ENCODE assay signal across 13 cellular contexts in genomic region chr2:172440795-172441194, GRCh38. TPM values are rescaled to one million over a fixed set of nuclear protein-coding genes. Genes with fewer than 3 reads are reported as not detected.
DNase-seq lines count a peak whose midpoint lies in the region; ATAC-seq, FAIRE-seq and TF ChIP-seq lines count a peak whose summit lies in the region.
"Had no signal": no experiment of that assay in that cellular context is flagged by ENCODE, and none has a peak within 500 bp of the region (broad histone marks: within the 10 kb centered on the region; RNA-seq: fewer than 3 reads in every experiment).

No MANE protein-coding gene starts in this region.

- BruUV-seq in MCF 10A (replicated peaks; lab: Mats Ljungman, UMichigan) = no TSS peak

- H3K79me2 ChIP-seq in H1 (ENCODE audit: control insufficient read depth in 1 of 2, insufficient read depth in 2 of 2, low read length in 2 of 2) = peaks cover 38 to 97% of the 10 kb centered on the region in 2 experiments

- DNase-seq in MCF 10A (ENCODE audit: unreplicated experiment) (no peak), breast epithelium (ENCODE audit: low spot score in 2 of 2) (no peak), NCI-H82 (lab: John Stamatoyannopoulos, UW) (peak; percentile 90), H1 (ENCODE audit: low read depth in 1 of 2, low spot score in 2 of 2) (no peak), NCI-H1930 (lab: John Stamatoyannopoulos, UW) (no peak), NOMO-1 treated with dmso at 0.1 percent for 144 hours (lab: John Stamatoyannopoulos, UW; ENCODE audit: unreplicated experiment) (no peak), psoas muscle (no peak)
- no peak for DNase-seq in stimulated activated naive CD8-positive, alpha-beta T cell treated with anti-CD3 and anti-CD28 coated beads, Interleukin-15, amount 100 ng/mL, for 72 hours
- DNase-seq: NCI-H2171 treated with DMSO at 0.1 percent for 48 hours, uterus had no signal

- no peak overlapping the region for H2BK5ac ChIP-seq in H1 (ENCODE audit: low read depth, low read length)

- no peak overlapping the region for H3K14ac ChIP-seq in H1 (ENCODE audit: insufficient read length)

- 33% methylated on average over 1 of the region's 1 CpG; no CpG with 5 or more reads in 1 of the 2 experiments for WGBS in H1 (ENCODE audit: extremely low coverage in 1 of 2, insufficient coverage in 1 of 2, insufficient read length in 1 of 2, insufficient replicate concordance in 2 of 2, low coverage in 1 of 2, low lambda C conversion rate in 2 of 2, missing lambda C conversion rate in 1 of 2), 2 experiments
- WGBS in psoas muscle, 3 donors = 60 to 88% (median 78%) methylated on average over 1 of the region's 1 CpG

- H3K27ac ChIP-seq in breast epithelium = peak overlapping the region in 1 of 2 donors; percentile 42
- no peak overlapping the region for H3K27ac ChIP-seq in H1 (ENCODE audit: low read depth, low read length)
- H3K27ac ChIP-seq in psoas muscle = no peak overlapping the region
- H3K27ac ChIP-seq: right atrium auricular region, uterus had no signal

- no peak overlapping the region for H3K4me3 Mint-ChIP-seq in MCF 10A (ENCODE audit: unreplicated experiment)
- H3K4me3 Mint-ChIP-seq in stimulated activated naive CD8-positive, alpha-beta T cell treated with anti-CD3 and anti-CD28 coated beads, Interleukin-15, amount 100 ng/mL, for 72 hours = peak overlapping the region in 1 of 2 donors; percentile 30
- H3K4me3 Mint-ChIP-seq: B cell had no signal

- H3K27me3 Mint-ChIP-seq in MCF 10A (ENCODE audit: insufficient read depth, unreplicated experiment) = no peaks in the 10 kb centered on the region
- no peaks in the 10 kb centered on the region for H3K27me3 Mint-ChIP-seq in stimulated activated naive CD8-positive, alpha-beta T cell treated with anti-CD3 and anti-CD28 coated beads, Interleukin-15, amount 100 ng/mL, for 72 hours

- no peak for FAIRE-seq in H1 (lab: Jason Lieb, UNC)
- FAIRE-seq: K562 had no signal

- H2BK12ac ChIP-seq in H1 (ENCODE audit: low read depth, low read length) = no peak overlapping the region

- H3K27me3 ChIP-seq in breast epithelium (no peaks in the 10 kb centered on the region), H1 (replicated peaks in 1 of 4; ENCODE audit: control insufficient read depth in 3 of 4, extremely low read depth in 1 of 4, insufficient read depth in 3 of 4, low read length in 3 of 4) (no peaks in the 10 kb centered on the region), psoas muscle (ENCODE audit: insufficient read depth in 3 of 3, low read length in 2 of 3) (no peaks in the 10 kb centered on the region)
- H3K27me3 ChIP-seq: right atrium auricular region, uterus had no signal

- H3K9me3 ChIP-seq in breast epithelium = no peaks in the 10 kb centered on the region
- H3K9me3 ChIP-seq in H1 (ENCODE audit: insufficient read depth in 2 of 2, low read depth in 1 of 2, low read length in 1 of 2) = no peaks in the 10 kb centered on the region
- no peaks in the 10 kb centered on the region for H3K9me3 ChIP-seq in psoas muscle
- H3K9me3 ChIP-seq: right atrium auricular region, uterus had no signal

- H3K4me3 ChIP-seq in breast epithelium (no peak overlapping the region), H1 (ENCODE audit: extremely low read depth in 1 of 4, insufficient read depth in 2 of 4, low read depth in 3 of 4, low read length in 4 of 4) (peak overlapping the region in 1 of 4 experiments; percentile 0; a peak in 1 of 8 replicates), psoas muscle (no peak overlapping the region)
- H3K4me3 ChIP-seq: K562, right atrium auricular region, uterus had no signal

- H4K5ac ChIP-seq in H1 (ENCODE audit: insufficient read length, low read depth, low read length) = no peak overlapping the region

- H3K36me3 Mint-ChIP-seq in MCF 10A (ENCODE audit: insufficient read depth, unreplicated experiment) = peaks cover 16% of the 10 kb centered on the region

- H2BK15ac ChIP-seq in H1 (ENCODE audit: low read length) = no peak overlapping the region

- H3K79me1 ChIP-seq in H1 (ENCODE audit: low read depth, low read length) = peaks cover 23% of the 10 kb centered on the region

- H3K56ac ChIP-seq in H1 (replicated peaks; ENCODE audit: insufficient read length, low read depth, low read length) = no peak overlapping the region

- H2AK5ac ChIP-seq in H1 (ENCODE audit: low read depth, low read length) = no peak overlapping the region

- no peak overlapping the region for H2AFZ ChIP-seq in H1 (ENCODE audit: low read length)

- no peak overlapping the region for H4K8ac ChIP-seq in H1 (ENCODE audit: extremely low read depth, insufficient read depth, low read length)

- H3K4ac ChIP-seq in H1 (replicated peaks; ENCODE audit: insufficient read length, low read depth, low read length) = no peak overlapping the region

- H3K23ac ChIP-seq in H1 (ENCODE audit: insufficient read length) = no peak overlapping the region

- TF ChIP-seq CTCF in MCF 10A (IDR thresholded peaks at IDR 0.05; ENCODE audit: unreplicated experiment) (no peak), breast epithelium (IDR thresholded peaks at IDR 0.05) (no peak), H1 (IDR thresholded peaks at IDR 0.05; ENCODE audit: control extremely low read depth in 1 of 3, insufficient read depth in 1 of 3, low read depth in 1 of 3, low read length in 3 of 3) (no peak), psoas muscle (IDR thresholded peaks at IDR 0.05) (no peak)

- intact Hi-C loops in MCF 10A (cut with micrococcal nuclease) = no loop called here
- intact Hi-C loops in breast epithelium (cut with DNase I; ENCODE audit: low total_unique reads) = no loop called here
- intact Hi-C loops in psoas muscle (cut with DNase I) = no loop called here

- CTCF ChIA-PET in MCF 10A (lab: Yijun Ruan, JAX) = interaction anchor here (0.5 to 34.0 kb wide), 7 partner anchors 10 to 343 kb away, joined by 3 to 536 read pairs (median 3); partner anchors contain the start of gene ITGA6
- CTCF ChIA-PET in H1 (lab: Charles Lee; ENCODE audit: partially characterized antibody) = interaction anchor here (1.0 to 36.1 kb wide), 4 partner anchors 2 to 241 kb away, joined by 4 to 634 read pairs (median 320); partner anchors contain the start of gene ITGA6

- no peaks in the 10 kb centered on the region for H3K23me2 ChIP-seq in H1 (ENCODE audit: low read depth, low read length)

- H2BK120ac ChIP-seq in H1 (replicated peaks; ENCODE audit: low read depth, low read length) = no peak overlapping the region

- peaks cover 50% of the 10 kb centered on the region for H3K4me1 Mint-ChIP-seq in MCF 10A (ENCODE audit: insufficient read depth, unreplicated experiment)
- H3K4me1 Mint-ChIP-seq in stimulated activated naive CD8-positive, alpha-beta T cell treated with anti-CD3 and anti-CD28 coated beads, Interleukin-15, amount 100 ng/mL, for 72 hours = peaks cover 54% of the 10 kb centered on the region
- H3K4me1 Mint-ChIP-seq: B cell had no signal

- peak overlapping the region; percentile 30 to 41; a peak in 1 of 4 replicates for H3K4me2 ChIP-seq in H1 (ENCODE audit: insufficient read depth in 1 of 2, low read depth in 2 of 2, low read length in 2 of 2)

- H4K91ac ChIP-seq in H1 (replicated peaks; ENCODE audit: insufficient read length, low read length) = no peak overlapping the region

- H3K36me3 ChIP-seq in breast epithelium (no peaks in the 10 kb centered on the region), H1 (ENCODE audit: control insufficient read depth in 2 of 4, insufficient read depth in 4 of 4, low read length in 3 of 4) (0 out of 8 replicates have a peak, but pooled peaks cover 0 to 2% (median 0%) of the 10 kb centered on the region in 4 experiments), psoas muscle (ENCODE audit: insufficient read depth in 1 of 2, low read depth in 1 of 2) (no peaks in the 10 kb centered on the region)
- H3K36me3 ChIP-seq: right atrium auricular region, uterus had no signal

- H3K9ac ChIP-seq in H1 (replicated peaks in 1 of 4; ENCODE audit: extremely low read depth in 1 of 4, low read depth in 3 of 4, low read length in 3 of 4) = no peak overlapping the region

- TF ChIP-seq POLR2A in breast epithelium (IDR thresholded peaks at IDR 0.05) (no peak), H1 (IDR thresholded peaks at IDR 0.05; ENCODE audit: control extremely low read depth in 1 of 2, low read depth in 2 of 2, low read length in 2 of 2) (no peak)

- no peaks in the 10 kb centered on the region for H3K9me3 Mint-ChIP-seq in MCF 10A (ENCODE audit: unreplicated experiment)
- H3K9me3 Mint-ChIP-seq in stimulated activated naive CD8-positive, alpha-beta T cell treated with anti-CD3 and anti-CD28 coated beads, Interleukin-15, amount 100 ng/mL, for 72 hours = no peaks in the 10 kb centered on the region

- TF ChIP-seq EP300 in H1 (IDR thresholded peaks at IDR 0.05; ENCODE audit: borderline replicate concordance in 1 of 2, low read depth in 2 of 2, low read length in 2 of 2) = no peak

- H3K4me1 ChIP-seq in breast epithelium = peaks cover 8 to 11% of the 10 kb centered on the region in 2 donors
- peaks cover 2 to 45% (median 21%) of the 10 kb centered on the region in 4 experiments for H3K4me1 ChIP-seq in H1 (replicated peaks in 1 of 4; ENCODE audit: control insufficient read depth in 3 of 4, insufficient read depth in 4 of 4, low read length in 3 of 4)
- peaks cover 72% of the 10 kb centered on the region for H3K4me1 ChIP-seq in psoas muscle
- H3K4me1 ChIP-seq: uterus had no signal

- TF ChIP-seq RAD21 in H1 (IDR thresholded peaks at IDR 0.05 in 1 of 2, conservative IDR thresholded peaks at IDR 0.05 in 1 of 2; ENCODE audit: low read depth in 2 of 2, low read length in 2 of 2) = no peak

- no peak overlapping the region for H2BK20ac ChIP-seq in H1 (ENCODE audit: low read length)

- peak overlapping the region; percentile 98 for H3K27ac Mint-ChIP-seq in MCF 10A (ENCODE audit: low read depth, unreplicated experiment)
- no peak overlapping the region for H3K27ac Mint-ChIP-seq in stimulated activated naive CD8-positive, alpha-beta T cell treated with anti-CD3 and anti-CD28 coated beads, Interleukin-15, amount 100 ng/mL, for 72 hours
- H3K27ac Mint-ChIP-seq: B cell had no signal

- H3K18ac ChIP-seq in H1 (ENCODE audit: extremely low read depth, low read length) = no peak overlapping the region

- ATAC-seq in stimulated activated naive CD8-positive, alpha-beta T cell treated with anti-CD3 and anti-CD28 coated beads, Interleukin-15, amount 100 ng/mL, for 72 hours = peak; percentile 27
- ATAC-seq in psoas muscle = no peak
- ATAC-seq: K562 had no signal

- POLR2A ChIA-PET in MCF 10A (lab: Yijun Ruan, JAX) (interaction anchor here (1.3 to 18.1 kb wide), 10 partner anchors 9 to 266 kb away, joined by 4 to 553 read pairs (median 38); partner anchors contain the start of gene ITGA6), H1 (lab: Charles Lee; ENCODE audit: partially characterized antibody) (interaction anchor here (0.6 to 4.0 kb wide), 6 partner anchors 9 to 215 kb away, joined by 3 to 33 read pairs (median 4); partner anchors contain the start of gene ITGA6)

- peaks cover 11 to 18% of the 10 kb centered on the region in 2 experiments for H4K20me1 ChIP-seq in H1 (replicated peaks in 1 of 2; ENCODE audit: control insufficient read depth in 1 of 2, insufficient read depth in 2 of 2, low read length in 2 of 2)

RNA-seq across cellular contexts. Expression of gene ITGA6, which starts 13.4 kb away (rescaled TPM):
- total RNA-seq in MCF 10A (2022) (315 and 323 TPM in 2 replicates), breast epithelium (10 to 100 TPM; 45.9 to 99.5 (median 93.1) TPM), psoas muscle (10 to 100 TPM; 25.9 to 46.5 (median 43.8) TPM)
- 117 and 118 TPM in 2 replicates for total RNA-seq in H1 (2021; fragmentation: NEBNext Ultra II Directional; extraction: Animal tissue kit (Norgen Biotek cat#: 25700))
- polyA plus RNA-seq in H1 (2011; rRNA removed) (24.9 and 26.9 TPM in 2 replicates), psoas muscle (10 to 100 TPM; 16.4 to 22.3 (median 20.9) TPM)
- 34.1 TPM for polyA plus RNA-seq in H1 (2011; cell fraction: cytosol; rRNA removed)
- polyA plus RNA-seq in H1 (2011; cell fraction: nucleus; rRNA removed) = 30.9 TPM
- polyA plus RNA-seq in H1 (2012, experiment 1 of 2) = 53.9 to 99.9 TPM (median 67.7 TPM) in 4 replicates
- polyA plus RNA-seq in H1 (2012, experiment 2 of 2) = 4.2 TPM
- 135 TPM for polyA plus RNA-seq in H1 (2013, experiment 1 of 2)
- polyA plus RNA-seq in H1 (2013, experiment 2 of 2) = 126 TPM
- 45.7 and 66.1 TPM in 2 replicates for polyA minus RNA-seq in H1 (2011; rRNA and poly(A)+ RNA removed)
- polyA minus RNA-seq in H1 (2011; cell fraction: cytosol; rRNA and poly(A)+ RNA removed) = 53.7 TPM
- polyA minus RNA-seq in H1 (2011; cell fraction: nucleus; rRNA and poly(A)+ RNA removed) = 88.2 TPM
